ENCODE assay signal across 24 cellular contexts in the genomic region with DNA sequence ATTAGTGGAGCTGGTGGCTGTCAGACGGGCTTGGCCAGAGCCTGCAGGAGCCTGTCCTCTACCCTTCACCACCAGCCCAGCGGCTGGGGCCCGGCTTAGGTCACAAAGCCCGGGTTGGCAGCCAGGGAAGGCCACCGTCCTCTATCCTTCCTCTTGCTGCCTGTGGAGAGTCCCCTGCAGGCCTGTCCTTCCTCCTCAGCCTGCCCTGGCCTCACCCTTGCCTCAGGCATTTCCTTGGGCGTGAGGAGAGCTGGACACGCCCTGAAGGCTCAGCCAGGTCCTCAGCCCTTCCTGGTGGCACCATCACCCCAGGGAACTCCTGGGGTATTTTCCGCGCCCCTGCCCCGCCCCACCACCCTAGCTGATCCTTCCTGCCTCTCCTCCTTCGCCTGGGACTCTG. TPM values are rescaled to one million over a fixed set of nuclear protein-coding genes. Genes with fewer than 3 reads are reported as not detected.
DNase-seq lines count a peak whose midpoint lies in the region; ATAC-seq and TF ChIP-seq lines count a peak whose summit lies in the region.
"Had no signal": no experiment of that assay in that cellular context is flagged by ENCODE, and none has a peak within 500 bp of the region (broad histone marks: within the 10 kb centered on the region; RNA-seq: fewer than 3 reads in every experiment).

No MANE protein-coding gene starts in this region.

- H3K4me3 Mint-ChIP-seq in progenitor cell of endocrine pancreas (ENCODE audit: low read depth) = no peak overlapping the region
- H3K4me3 Mint-ChIP-seq: activated CD4-positive, alpha-beta T cell treated with anti-CD3 and anti-CD28 coated beads, Interleukin-2, amount 10 ng/mL, durations not matched to agents 24 days and 14 days; CD4-positive, alpha-beta memory T cell; memory B cell; natural killer cell had no signal

- peaks cover 9% of the 10 kb centered on the region for H3K9me3 Mint-ChIP-seq in progenitor cell of endocrine pancreas (ENCODE audit: low read depth)
- H3K9me3 Mint-ChIP-seq: activated CD4-positive, alpha-beta T cell treated with anti-CD3 and anti-CD28 coated beads, Interleukin-2, amount 10 ng/mL, durations not matched to agents 24 days and 14 days; CD4-positive, alpha-beta memory T cell; memory B cell; natural killer cell had no signal

- H3K27me3 ChIP-seq in PC-9 (ENCODE audit: insufficient read depth, low read depth) = no peaks in the 10 kb centered on the region
- H3K27me3 ChIP-seq in osteoblast (ENCODE audit: insufficient read depth, low read length) = no peaks in the 10 kb centered on the region
- H3K27me3 ChIP-seq: SJCRH30, tibial nerve had no signal

- H3K36me3 ChIP-seq in PC-9 (ENCODE audit: low read depth) (0 out of 2 replicates have a peak, but pooled peaks cover 4% of the 10 kb centered on the region), osteoblast (ENCODE audit: insufficient read depth, low read length) (peaks cover under 1% of the 10 kb centered on the region)
- H3K36me3 ChIP-seq: SJCRH30, tibial nerve had no signal

- POLR2A ChIA-PET in PC-9 (lab: Charles Lee; ENCODE audit: unreplicated experiment) = interaction anchor here (0.6 to 0.7 kb wide), 2 partner anchors 15 to 32 kb away, joined by 4 read pairs; no protein-coding TSS in a partner anchor

- DNase-seq in ELR (ENCODE audit: low read depth) = peak; percentile 44
- DNase-seq in PC-9 = peak; percentile 58 to 88
- DNase-seq in kidney tubule cell (ENCODE audit: low spot score) = peak; percentile 39
- DNase-seq in osteoblast (ENCODE audit: insufficient read length, low spot score, missing footprints) = peak; percentile 86
- no peak for DNase-seq in stimulated activated CD4-positive, alpha-beta T cell treated with anti-CD3 and anti-CD28 coated beads, Interleukin-2, amount 100 ng/mL, for 48 hours
- DNase-seq in NCI-H2081 (lab: John Stamatoyannopoulos, UW) = no peak
- DNase-seq in progenitor cell of endocrine pancreas (ENCODE audit: low spot score, unreplicated experiment) = no peak
- DNase-seq: activated CD4-positive, alpha-beta T cell treated with anti-CD3 and anti-CD28 coated beads, Interleukin-2, amount 10 ng/mL, durations not matched to agents 24 days and 14 days; activated CD8-positive, alpha-beta memory T cell treated with anti-CD3 and anti-CD28 coated beads, Interleukin-2, amount 50 U/mL, for 4 hours; activated effector memory CD4-positive, alpha-beta T cell treated with anti-CD3 and anti-CD28 coated beads, Interleukin-2, amount 50 U/mL, for 16 hours; CD4-positive, alpha-beta memory T cell; H9; natural killer cell; NCI-H1436 treated with DMSO at 0.1 percent for 48 hours; NCI-H226; NCI-H774; SJCRH30; stimulated activated naive CD4-positive, alpha-beta T cell treated with Interleukin-2 at 50 U/mL for 16 hours had no signal

- H3K4me3 ChIP-seq in PC-9 (no peak overlapping the region), osteoblast (ENCODE audit: insufficient read depth, low read length) (no peak overlapping the region)
- H3K4me3 ChIP-seq: coronary artery, SJCRH30, tibial nerve had no signal

- H3K36me3 Mint-ChIP-seq in progenitor cell of endocrine pancreas (ENCODE audit: insufficient read depth) = peaks cover 8% of the 10 kb centered on the region
- H3K36me3 Mint-ChIP-seq: CD4-positive, alpha-beta memory T cell; memory B cell; natural killer cell had no signal

- CTCF ChIA-PET in PC-9 (lab: Charles Lee) = interaction anchor here (0.8 kb wide), 1 partner anchor 19 kb away, joined by 3 read pairs; no protein-coding TSS in a partner anchor

- no peaks in the 10 kb centered on the region for H3F3A ChIP-seq in PC-9 (ENCODE audit: insufficient read depth, low read depth)

- H3K27ac ChIP-seq in PC-9 = no peak overlapping the region
- no peak overlapping the region for H3K27ac ChIP-seq in osteoblast (ENCODE audit: low read depth, low read length)
- H3K27ac ChIP-seq: coronary artery, parathyroid adenoma, SJCRH30, tibial nerve had no signal

- no peak overlapping the region for H3K27ac Mint-ChIP-seq in progenitor cell of endocrine pancreas
- H3K27ac Mint-ChIP-seq: activated CD4-positive, alpha-beta T cell treated with anti-CD3 and anti-CD28 coated beads, Interleukin-2, amount 10 ng/mL, durations not matched to agents 24 days and 14 days; CD4-positive, alpha-beta memory T cell; memory B cell; natural killer cell had no signal

- intact Hi-C loops in PC-9 (cut with micrococcal nuclease; ENCODE audit: unreplicated experiment) = no loop called here

- H3K9me2 ChIP-seq in PC-9 (ENCODE audit: insufficient read depth) = no peaks in the 10 kb centered on the region

- H3K4me1 Mint-ChIP-seq in progenitor cell of endocrine pancreas (ENCODE audit: low read depth) = peaks cover 18% of the 10 kb centered on the region
- H3K4me1 Mint-ChIP-seq: CD4-positive, alpha-beta memory T cell; natural killer cell had no signal

- BruUV-seq in PC-9 (replicated peaks; lab: Mats Ljungman, UMichigan) = no TSS peak

- H3K27me3 Mint-ChIP-seq in progenitor cell of endocrine pancreas = peaks cover 30% of the 10 kb centered on the region
- H3K27me3 Mint-ChIP-seq: activated CD4-positive, alpha-beta T cell treated with anti-CD3 and anti-CD28 coated beads, Interleukin-2, amount 10 ng/mL, durations not matched to agents 24 days and 14 days had no signal

- H3K9me3 ChIP-seq in PC-9 (ENCODE audit: insufficient read depth, low read depth) (no peaks in the 10 kb centered on the region), osteoblast (ENCODE audit: low read depth, low read length) (no peaks in the 10 kb centered on the region)
- H3K9me3 ChIP-seq: SJCRH30, tibial nerve had no signal

- peaks cover 11% of the 10 kb centered on the region for H3K4me1 ChIP-seq in PC-9 (replicated peaks; ENCODE audit: insufficient read depth)
- H3K4me1 ChIP-seq in osteoblast (ENCODE audit: insufficient read depth, low read length) = no peaks in the 10 kb centered on the region

- no peaks in the 10 kb centered on the region for H3K79me2 ChIP-seq in PC-9 (ENCODE audit: low read depth)
- no peaks in the 10 kb centered on the region for H3K79me2 ChIP-seq in osteoblast (ENCODE audit: insufficient read depth, low read length)
- H3K79me2 ChIP-seq: parathyroid adenoma had no signal

- TF ChIP-seq CTCF in PC-9 (conservative IDR thresholded peaks at IDR 0.05) = no peak
- TF ChIP-seq CTCF in osteoblast (IDR thresholded peaks at IDR 0.05; ENCODE audit: extremely low read depth, low read depth, low read length) = no peak
- no peak for TF ChIP-seq CTCF in progenitor cell of endocrine pancreas (IDR thresholded peaks at IDR 0.05; ENCODE audit: unreplicated experiment)

- H2AFZ ChIP-seq in PC-9 (no peak overlapping the region), osteoblast (ENCODE audit: low read length) (no peak overlapping the region)
- H2AFZ ChIP-seq: parathyroid adenoma had no signal

- H3K4me2 ChIP-seq in PC-9 (0 out of 2 replicates have a peak overlapping the region, but pooled peaks have one; percentile 19), osteoblast (ENCODE audit: insufficient read depth, low read length) (no peak overlapping the region)

- H4K20me1 ChIP-seq in PC-9 (ENCODE audit: insufficient read depth) (peaks cover 13% of the 10 kb centered on the region), osteoblast (ENCODE audit: insufficient read depth, low read length) (no peaks in the 10 kb centered on the region)

- ATAC-seq in GM19467 (IDR thresholded peaks at IDR 0.05; ENCODE audit: unreplicated experiment) = no peak
- ATAC-seq: natural killer cell had no signal

RNA-seq across cellular contexts. Expression of gene CHAC1, which starts 7.7 kb away (rescaled TPM):
- total RNA-seq in PC-9 (2021) (5.3 and 8.6 TPM in 2 replicates), osteoblast (30.0 and 30.1 TPM in 2 replicates), progenitor cell of endocrine pancreas (14.4 and 18.1 TPM in 2 replicates)

RNA-seq across cellular contexts. Expression of gene DLL4, which starts 31.8 kb away (rescaled TPM):
- 0.48 and 0.55 TPM in 2 replicates for total RNA-seq in PC-9 (2021)
- not detected in 2 replicates for total RNA-seq in osteoblast
- 6.2 and 6.5 TPM in 2 replicates for total RNA-seq in progenitor cell of endocrine pancreas
- total RNA-seq: activated CD4-positive, alpha-beta T cell treated with anti-CD3 and anti-CD28 coated beads, Interleukin-2, amount 10 ng/mL, durations not matched to agents 24 days and 14 days; CD4-positive, alpha-beta memory T cell; T-helper 1 cell treated with Interleukin-12 subunit alpha and Interleukin-12 subunit beta and Interleukin-4 antibody, amounts not matched to agents 30 ng/mL and 1 ng/mL, for 36 hours had no signal

Comparison
In these comparisons a context has a peak if more than half of its experiments do, and no peak if none do; other contexts are left out.
1. DNase-seq: peak in ELR (single experiment), PC-9 (2 of 2), kidney tubule cell (single experiment) and osteoblast (single experiment); none in stimulated activated CD4-positive, alpha-beta T cell treated with anti-CD3 and anti-CD28 coated beads, Interleukin-2, amount 100 ng/mL, for 48 hours (0 of 2), NCI-H2081 (0 of 2) and progenitor cell of endocrine pancreas (single experiment).